ENCODE assay signal across 8 cellular contexts in the genomic region with DNA sequence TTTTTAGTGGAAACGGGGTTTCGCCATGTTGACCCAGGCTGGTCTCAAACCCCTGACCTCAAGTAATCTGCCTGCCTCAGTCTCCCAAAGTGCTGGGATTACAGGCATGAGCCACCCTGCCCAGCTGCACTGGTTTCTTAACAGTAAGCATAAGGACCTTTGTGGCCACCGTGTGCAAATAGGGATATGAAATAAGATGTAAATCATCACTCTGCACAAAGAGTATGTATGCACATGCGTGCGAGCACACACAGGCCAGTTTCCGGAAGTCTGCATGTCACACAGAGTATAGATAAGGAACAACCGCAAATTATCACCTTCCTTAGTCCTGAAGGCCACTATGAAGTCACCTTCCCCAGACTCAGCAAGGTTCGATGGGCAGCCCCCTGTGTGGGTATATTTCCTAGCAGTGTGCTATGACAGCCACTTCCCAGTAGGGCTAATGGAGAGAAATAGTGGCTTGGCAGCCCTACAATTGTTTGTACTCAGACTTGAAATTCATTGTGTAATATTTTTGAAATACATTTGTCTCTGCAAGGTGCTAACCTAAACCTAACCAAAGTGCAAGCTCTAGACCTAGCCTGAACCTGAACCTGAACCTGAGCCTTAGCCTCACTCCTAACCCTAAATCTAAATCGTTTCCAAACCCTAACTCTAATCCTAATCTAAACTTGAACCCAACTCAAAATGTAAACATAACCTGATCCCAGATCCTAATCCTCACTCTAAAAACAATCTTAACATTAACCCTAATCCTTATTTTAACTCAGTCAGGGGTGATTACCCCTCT. TPM values are rescaled to one million over a fixed set of nuclear protein-coding genes. Genes with fewer than 3 reads are reported as not detected.
DNase-seq lines count a peak whose midpoint lies in the region; ATAC-seq lines count a peak whose summit lies in the region.

No MANE protein-coding gene starts in this region.

- no peak overlapping the region for H3K4me3 Mint-ChIP-seq in activated T-cell treated with anti-CD3 and anti-CD28 coated beads, Interleukin-2, amount 50 U/mL, for 24 hours
- H3K4me3 Mint-ChIP-seq in T-helper 17 cell: no peak overlapping the region
- peak overlapping the region; percentile 29 for H3K4me3 Mint-ChIP-seq in stimulated activated effector memory CD8-positive, alpha-beta T cell treated with anti-CD3 and anti-CD28 coated beads, Interleukin-12 subunit alpha, Interleukin-12 subunit beta, amount 100 ng/mL, for 72 hours

- H3K27me3 Mint-ChIP-seq in activated T-cell treated with anti-CD3 and anti-CD28 coated beads, Interleukin-2, amount 50 U/mL, for 24 hours: no peaks in the 10 kb centered on the region
- peaks cover 4% of the 10 kb centered on the region for H3K27me3 Mint-ChIP-seq in T-helper 17 cell

- H3K4me1 Mint-ChIP-seq in activated T-cell treated with anti-CD3 and anti-CD28 coated beads, Interleukin-2, amount 50 U/mL, for 24 hours (ENCODE audit: low read depth): peaks cover 20% of the 10 kb centered on the region
- peaks cover 6% of the 10 kb centered on the region for H3K4me1 Mint-ChIP-seq in T-helper 17 cell
- H3K4me1 Mint-ChIP-seq in stimulated activated effector memory CD8-positive, alpha-beta T cell treated with anti-CD3 and anti-CD28 coated beads, Interleukin-12 subunit alpha, Interleukin-12 subunit beta, amount 100 ng/mL, for 72 hours: peaks cover 28% of the 10 kb centered on the region

- no peak for DNase-seq in activated T-cell treated with anti-CD3 and anti-CD28 coated beads, Interleukin-2, amount 50 U/mL, for 24 hours
- DNase-seq in activated T-cell treated with anti-CD3 and anti-CD28 coated beads for 4 hours (no peak), T-helper 17 cell (no peak), DMS153 (lab: John Stamatoyannopoulos, UW) (no peak), epidermal melanocyte (ENCODE audit: insufficient read length, low spot score) (no peak), HPDE6-E6E7 (ENCODE audit: extremely low spot score) (no peak)
- peak in 1 of 2 donors; percentile 53 for DNase-seq in stimulated activated effector memory CD8-positive, alpha-beta T cell treated with anti-CD3 and anti-CD28 coated beads, Interleukin-12 subunit alpha, Interleukin-12 subunit beta, amount 100 ng/mL, for 72 hours (ENCODE audit: low spot score in 2 of 2)

- H3K27ac Mint-ChIP-seq in activated T-cell treated with anti-CD3 and anti-CD28 coated beads, Interleukin-2, amount 50 U/mL, for 24 hours: peak overlapping the region; percentile 50
- H3K27ac Mint-ChIP-seq in T-helper 17 cell: no peak overlapping the region
- peak overlapping the region; percentile 79 for H3K27ac Mint-ChIP-seq in stimulated activated effector memory CD8-positive, alpha-beta T cell treated with anti-CD3 and anti-CD28 coated beads, Interleukin-12 subunit alpha, Interleukin-12 subunit beta, amount 100 ng/mL, for 72 hours

- H3K9me3 Mint-ChIP-seq in activated T-cell treated with anti-CD3 and anti-CD28 coated beads, Interleukin-2, amount 50 U/mL, for 24 hours: no peaks in the 10 kb centered on the region
- H3K9me3 Mint-ChIP-seq in stimulated activated effector memory CD8-positive, alpha-beta T cell treated with anti-CD3 and anti-CD28 coated beads, Interleukin-12 subunit alpha, Interleukin-12 subunit beta, amount 100 ng/mL, for 72 hours: no peaks in the 10 kb centered on the region

- H3K9me3 ChIP-seq in T-helper 17 cell (ENCODE audit: control insufficient read depth, low read length, poor library complexity, severe bottlenecking): no peaks in the 10 kb centered on the region

- no peaks in the 10 kb centered on the region for H3K36me3 Mint-ChIP-seq in activated T-cell treated with anti-CD3 and anti-CD28 coated beads, Interleukin-2, amount 50 U/mL, for 24 hours (ENCODE audit: low read depth)
- no peaks in the 10 kb centered on the region for H3K36me3 Mint-ChIP-seq in T-helper 17 cell (ENCODE audit: low read depth)
- no peaks in the 10 kb centered on the region for H3K36me3 Mint-ChIP-seq in stimulated activated effector memory CD8-positive, alpha-beta T cell treated with anti-CD3 and anti-CD28 coated beads, Interleukin-12 subunit alpha, Interleukin-12 subunit beta, amount 100 ng/mL, for 72 hours

- ATAC-seq in HG02840 (IDR thresholded peaks at IDR 0.05; ENCODE audit: low FRiP score, unreplicated experiment): peak; percentile 76
- peak; percentile 65 for ATAC-seq in T-helper 17 cell
- ATAC-seq in stimulated activated effector memory CD8-positive, alpha-beta T cell treated with anti-CD3 and anti-CD28 coated beads, Interleukin-12 subunit alpha, Interleukin-12 subunit beta, amount 100 ng/mL, for 72 hours: peak; percentile 96

RNA-seq across cellular contexts. Expression of gene SKAP1, which starts 48.4 kb away (rescaled TPM):
- total RNA-seq in T-helper 17 cell: 100 to 1,000 TPM; 136 to 138 TPM

RNA-seq across cellular contexts. Expression of gene HOXB1, which starts 52.4 kb away (rescaled TPM):
- not detected for total RNA-seq in T-helper 17 cell
